ENCODE assay signal across 25 cellular contexts in genomic region chr9:37238122-37238521, GRCh38.
"Had no signal": no experiment of that assay in that cellular context is flagged by ENCODE, and none has a peak within 500 bp of the region (broad histone marks: within the 10 kb centered on the region; RNA-seq: fewer than 3 reads in every experiment).

No MANE protein-coding gene starts in this region.

- ATAC-seq: activated CD8-positive, alpha-beta memory T cell treated with anti-CD3 and anti-CD28 coated beads, Interleukin-2, amount 10 ng/mL, durations not matched to agents 7 days and 5 days; SK-N-SH treated with all-trans-retinoic acid at 6 μM for 48 hours had no signal

- H3K4me3 Mint-ChIP-seq: activated CD4-positive, alpha-beta T cell treated with anti-CD3 and anti-CD28 coated beads, Interleukin-2, amount 10 ng/mL, durations not matched to agents 24 days and 14 days; activated CD8-positive, alpha-beta memory T cell treated with anti-CD3 and anti-CD28 coated beads, Interleukin-2, amount 10 ng/mL, durations not matched to agents 7 days and 5 days; activated naive CD4-positive, alpha-beta T cell treated with anti-CD3 and anti-CD28 coated beads, Interleukin-2, amount 50 U/mL, for 24 hours; activated T-cell treated with anti-CD3 and anti-CD28 coated beads, Interleukin-2, amount 50 U/mL, for 24 hours; activated T-helper 1 cell treated with anti-CD3 and anti-CD28 coated beads, Interleukin-12 subunit alpha, Interleukin-12 subunit beta, Interleukin-2, Interleukin-4 antibody, amounts not matched to agents 30 ng/mL and 10 ng/mL and 1 ng/mL, durations not matched to agents 14 hours and 24 hours and 36 hours; brain; central memory CD8-positive, alpha-beta T cell; T-helper 1 cell treated with Interleukin-12 subunit alpha and Interleukin-12 subunit beta and Interleukin-4 antibody, amounts not matched to agents 30 μg/mL and 1 μg/mL, for 36 hours had no signal

- H3K36me3 ChIP-seq: Peyer's patch, SJSA1 had no signal

- H3K27me3 ChIP-seq: Peyer's patch, SJSA1 had no signal

- FAIRE-seq: astrocyte had no signal

- H3K4me3 ChIP-seq: Peyer's patch, SJSA1 had no signal

- DNase-seq: activated CD4-positive, alpha-beta T cell treated with anti-CD3 and anti-CD28 coated beads for 1 hour; activated CD4-positive, alpha-beta T cell treated with anti-CD3 and anti-CD28 coated beads, Interleukin-2, amount 10 ng/mL, durations not matched to agents 24 days and 14 days; activated CD4-positive, alpha-beta T cell treated with anti-CD3 and anti-CD28 coated beads, Interleukin-2, amount 50 U/mL, for 48 hours; activated CD8-positive, alpha-beta memory T cell treated with anti-CD3 and anti-CD28 coated beads, Interleukin-2, amount 10 ng/mL, durations not matched to agents 7 days and 5 days; activated effector memory CD4-positive, alpha-beta T cell treated with Interleukin-2 at 50 U/mL for 16 hours; activated naive CD4-positive, alpha-beta T cell; activated T-cell treated with anti-CD3 and anti-CD28 coated beads, Interleukin-2, amount 50 U/mL, for 24 hours; amygdala; NCI-H1105 treated with DMSO at 0.1 percent for 48 hours; NCI-H1436 treated with DMSO at 0.1 percent for 48 hours; NCI-H187; NCI-H2081; NCI-H510A treated with DMSO at 0.1 percent for 48 hours; NCI-H69; Peyer's patch; SHP77 had no signal

- H3K27ac ChIP-seq: Peyer's patch, RWPE1, SJSA1 had no signal

- H3K9me3 Mint-ChIP-seq: activated CD4-positive, alpha-beta T cell treated with anti-CD3 and anti-CD28 coated beads, Interleukin-2, amount 10 ng/mL, durations not matched to agents 24 days and 14 days; activated T-cell treated with anti-CD3 and anti-CD28 coated beads, Interleukin-2, amount 50 U/mL, for 24 hours; activated T-helper 1 cell treated with anti-CD3 and anti-CD28 coated beads, Interleukin-12 subunit alpha, Interleukin-12 subunit beta, Interleukin-2, Interleukin-4 antibody, amounts not matched to agents 30 ng/mL and 10 ng/mL and 1 ng/mL, durations not matched to agents 14 hours and 24 hours and 36 hours; brain; central memory CD8-positive, alpha-beta T cell; T-helper 1 cell treated with Interleukin-12 subunit alpha and Interleukin-12 subunit beta and Interleukin-4 antibody, amounts not matched to agents 30 μg/mL and 1 μg/mL, for 36 hours had no signal

- H3K4me1 ChIP-seq: Peyer's patch, SJSA1 had no signal

- H3K9me3 ChIP-seq: Peyer's patch, SJSA1 had no signal

- H3K27ac Mint-ChIP-seq: activated CD4-positive, alpha-beta T cell treated with anti-CD3 and anti-CD28 coated beads, Interleukin-2, amount 10 ng/mL, durations not matched to agents 24 days and 14 days; activated CD8-positive, alpha-beta memory T cell treated with anti-CD3 and anti-CD28 coated beads, Interleukin-2, amount 10 ng/mL, durations not matched to agents 7 days and 5 days; activated naive CD4-positive, alpha-beta T cell treated with anti-CD3 and anti-CD28 coated beads, Interleukin-2, amount 50 U/mL, for 24 hours; activated T-cell treated with anti-CD3 and anti-CD28 coated beads, Interleukin-2, amount 50 U/mL, for 24 hours; activated T-helper 1 cell treated with anti-CD3 and anti-CD28 coated beads, Interleukin-12 subunit alpha, Interleukin-12 subunit beta, Interleukin-2, Interleukin-4 antibody, amounts not matched to agents 30 ng/mL and 10 ng/mL and 1 ng/mL, durations not matched to agents 14 hours and 24 hours and 36 hours; brain; T-helper 1 cell treated with Interleukin-12 subunit alpha and Interleukin-12 subunit beta and Interleukin-4 antibody, amounts not matched to agents 30 μg/mL and 1 μg/mL, for 36 hours had no signal

- H3K27me3 Mint-ChIP-seq: activated CD4-positive, alpha-beta T cell treated with anti-CD3 and anti-CD28 coated beads, Interleukin-2, amount 10 ng/mL, durations not matched to agents 24 days and 14 days; activated CD8-positive, alpha-beta memory T cell treated with anti-CD3 and anti-CD28 coated beads, Interleukin-2, amount 10 ng/mL, durations not matched to agents 7 days and 5 days; activated naive CD4-positive, alpha-beta T cell treated with anti-CD3 and anti-CD28 coated beads, Interleukin-2, amount 50 U/mL, for 24 hours; activated T-cell treated with anti-CD3 and anti-CD28 coated beads, Interleukin-2, amount 50 U/mL, for 24 hours; brain; central memory CD8-positive, alpha-beta T cell had no signal
